In the genomic region with DNA sequence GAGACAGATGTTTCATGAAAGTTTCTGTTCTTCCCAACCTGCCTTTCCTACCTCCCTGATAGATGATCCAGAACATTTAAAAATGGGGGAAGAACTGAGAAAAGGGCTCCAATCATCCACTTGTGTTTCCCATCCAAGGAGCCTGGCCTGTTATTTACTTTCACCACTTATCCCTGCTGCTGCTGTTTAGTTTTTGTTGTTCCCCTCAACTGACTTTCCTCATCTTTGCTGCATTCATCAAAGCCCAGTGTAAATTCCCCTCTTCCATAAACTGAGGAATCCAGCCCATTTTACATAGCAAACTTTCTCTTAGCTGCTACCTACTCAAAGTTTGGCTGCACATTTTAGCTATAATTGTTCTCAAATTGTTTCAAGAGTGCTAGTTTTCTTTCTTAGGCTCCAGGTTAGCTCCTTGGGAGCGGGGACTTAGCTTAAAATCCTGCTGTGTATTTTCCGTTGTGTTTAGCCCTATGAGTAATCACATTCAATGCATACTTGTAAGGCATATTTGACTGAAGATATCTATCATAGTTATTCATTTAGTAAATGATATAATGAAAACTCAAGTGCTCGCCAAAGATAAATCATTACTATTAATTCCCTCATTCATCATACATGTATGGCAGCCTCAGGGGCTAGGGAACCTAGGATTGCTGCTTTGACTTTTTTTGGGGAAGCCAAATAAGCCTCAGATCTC, we compare ENCODE assay signal across 1 cellular context.
TF ChIP-seq lines count a peak whose summit lies in the region.

No MANE protein-coding gene starts in this region.

TF ChIP-seq in HepG2, 621 proteins besides CTCF, POLR2A, EP300 and RAD21 (continued from another document):
- no peak for TF ChIP-seq EEA1 (CRISPR knock-in tag; IDR thresholded peaks at IDR 0.05; ENCODE audit: borderline replicate concordance)
- no peak for TF ChIP-seq ZNF841 (CRISPR knock-in tag; IDR thresholded peaks at IDR 0.05; ENCODE audit: borderline replicate concordance)
- TF ChIP-seq, protein P1, sequence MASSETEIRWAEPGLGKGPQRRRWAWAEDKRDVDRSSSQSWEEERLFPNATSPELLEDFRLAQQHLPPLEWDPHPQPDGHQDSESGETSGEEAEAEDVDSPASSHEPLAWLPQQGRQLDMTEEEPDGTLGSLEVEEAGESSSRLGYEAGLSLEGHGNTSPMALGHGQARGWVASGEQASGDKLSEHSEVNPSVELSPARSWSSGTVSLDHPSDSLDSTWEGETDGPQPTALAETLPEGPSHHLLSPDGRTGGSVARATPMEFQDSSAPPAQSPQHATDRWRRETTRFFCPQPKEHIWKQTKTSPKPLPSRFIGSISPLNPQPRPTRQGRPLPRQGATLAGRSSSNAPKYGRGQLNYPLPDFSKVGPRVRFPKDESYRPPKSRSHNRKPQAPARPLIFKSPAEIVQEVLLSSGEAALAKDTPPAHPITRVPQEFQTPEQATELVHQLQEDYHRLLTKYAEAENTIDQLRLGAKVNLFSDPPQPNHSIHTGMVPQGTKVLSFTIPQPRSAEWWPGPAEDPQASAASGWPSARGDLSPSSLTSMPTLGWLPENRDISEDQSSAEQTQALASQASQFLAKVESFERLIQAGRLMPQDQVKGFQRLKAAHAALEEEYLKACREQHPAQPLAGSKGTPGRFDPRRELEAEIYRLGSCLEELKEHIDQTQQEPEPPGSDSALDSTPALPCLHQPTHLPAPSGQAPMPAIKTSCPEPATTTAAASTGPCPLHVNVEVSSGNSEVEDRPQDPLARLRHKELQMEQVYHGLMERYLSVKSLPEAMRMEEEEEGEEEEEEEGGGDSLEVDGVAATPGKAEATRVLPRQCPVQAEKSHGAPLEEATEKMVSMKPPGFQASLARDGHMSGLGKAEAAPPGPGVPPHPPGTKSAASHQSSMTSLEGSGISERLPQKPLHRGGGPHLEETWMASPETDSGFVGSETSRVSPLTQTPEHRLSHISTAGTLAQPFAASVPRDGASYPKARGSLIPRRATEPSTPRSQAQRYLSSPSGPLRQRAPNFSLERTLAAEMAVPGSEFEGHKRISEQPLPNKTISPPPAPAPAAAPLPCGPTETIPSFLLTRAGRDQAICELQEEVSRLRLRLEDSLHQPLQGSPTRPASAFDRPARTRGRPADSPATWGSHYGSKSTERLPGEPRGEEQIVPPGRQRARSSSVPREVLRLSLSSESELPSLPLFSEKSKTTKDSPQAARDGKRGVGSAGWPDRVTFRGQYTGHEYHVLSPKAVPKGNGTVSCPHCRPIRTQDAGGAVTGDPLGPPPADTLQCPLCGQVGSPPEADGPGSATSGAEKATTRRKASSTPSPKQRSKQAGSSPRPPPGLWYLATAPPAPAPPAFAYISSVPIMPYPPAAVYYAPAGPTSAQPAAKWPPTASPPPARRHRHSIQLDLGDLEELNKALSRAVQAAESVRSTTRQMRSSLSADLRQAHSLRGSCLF (CRISPR knock-in tag; IDR thresholded peaks at IDR 0.05; ENCODE audit: borderline replicate concordance) = no peak
